ENCODE assay signal across 1 cellular context in genomic region chr19:29662278-29662603, GRCh38.
TF ChIP-seq lines count a peak whose summit lies in the region.

No MANE protein-coding gene starts in this region.

TF ChIP-seq in HCT116, 20 proteins besides CTCF, POLR2A, EP300 and RAD21 (continued from another document):
- TF ChIP-seq ELF1 (IDR thresholded peaks at IDR 0.05; ENCODE audit: borderline replicate concordance, low read depth) (no peak), ZFX (IDR thresholded peaks at IDR 0.05) (no peak), ZBTB33 (IDR thresholded peaks at IDR 0.05; ENCODE audit: extremely low read depth, insufficient replicate concordance, low read length) (no peak), EZH2phosphoT487 (IDR thresholded peaks at IDR 0.05; ENCODE audit: borderline replicate concordance) (no peak), SIN3A (IDR thresholded peaks at IDR 0.05; ENCODE audit: low read depth) (no peak), JUND (IDR thresholded peaks at IDR 0.05) (no peak), CBX3 (IDR thresholded peaks at IDR 0.05; ENCODE audit: low read depth) (no peak)
